15 cellular contexts compared by ENCODE assay signal in the genomic region with DNA sequence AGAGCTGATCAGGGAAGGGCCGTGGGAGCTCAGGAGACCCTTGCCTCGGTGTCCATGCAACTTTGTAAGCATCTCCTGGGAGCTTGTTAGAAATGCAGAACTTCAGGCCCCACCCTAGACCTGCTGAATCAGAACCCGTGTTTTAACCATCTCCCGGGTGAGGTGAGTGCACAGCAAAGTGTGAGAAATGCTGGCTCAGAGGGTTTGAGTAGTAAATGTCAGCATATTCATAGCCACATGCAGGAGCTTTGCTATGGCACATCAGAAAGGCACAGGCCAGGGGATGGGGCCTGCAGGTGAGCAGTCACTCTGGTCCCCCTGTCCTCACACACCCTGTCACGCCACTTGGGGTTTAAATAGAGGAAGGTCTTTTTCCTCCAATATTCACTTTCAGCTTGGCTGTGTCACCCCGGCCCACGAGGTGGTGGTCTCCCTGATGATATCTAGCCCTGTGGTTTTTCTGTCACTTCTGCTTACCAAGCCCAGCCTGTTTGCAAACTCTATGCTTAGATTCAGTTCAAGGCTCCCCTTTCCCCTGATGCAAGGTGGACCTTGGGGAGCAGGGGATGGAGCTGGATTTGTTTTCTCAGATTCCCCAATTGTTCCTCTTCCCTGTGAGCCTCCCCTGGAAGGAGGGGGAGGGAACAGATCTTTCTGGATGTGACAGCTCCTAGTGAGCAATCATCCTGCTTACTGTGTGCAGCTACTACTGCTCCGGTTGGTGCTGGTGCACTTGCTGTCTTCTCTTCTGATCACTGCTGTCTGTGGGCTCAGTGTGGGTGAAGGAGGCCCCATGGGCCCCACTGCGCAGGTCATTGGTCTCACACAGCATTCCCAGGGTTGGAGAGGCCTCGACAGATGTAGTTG. TPM values are rescaled to one million over a fixed set of nuclear protein-coding genes. Genes with fewer than 3 reads are reported as not detected.
DNase-seq lines count a peak whose midpoint lies in the region; ATAC-seq, FAIRE-seq and TF ChIP-seq lines count a peak whose summit lies in the region.
"Had no signal": no experiment of that assay in that cellular context is flagged by ENCODE, and none has a peak within 500 bp of the region (broad histone marks: within the 10 kb centered on the region; RNA-seq: fewer than 3 reads in every experiment).

No MANE protein-coding gene starts in this region.

- H3K27me3 Mint-ChIP-seq in activated CD4-positive, alpha-beta T cell treated with anti-CD3 and anti-CD28 coated beads for 36 hours: peaks cover 2% of the 10 kb centered on the region

- no peak for TF ChIP-seq EP300 in esophagus muscularis mucosa (IDR thresholded peaks at IDR 0.05)

- no peak overlapping the region for H3K27ac Mint-ChIP-seq in activated CD4-positive, alpha-beta T cell treated with anti-CD3 and anti-CD28 coated beads for 36 hours

- H3K4me1 ChIP-seq in esophagus muscularis mucosa: peaks cover 0 to 37% (median 23%) of the 10 kb centered on the region in 4 donors
- peaks cover 12 to 70% (median 38%) of the 10 kb centered on the region in 6 donors for H3K4me1 ChIP-seq in spleen
- H3K4me1 ChIP-seq in pancreas: peaks cover 0 to 13% (median 0%) of the 10 kb centered on the region in 3 donors

- intact Hi-C loops in activated CD4-positive, alpha-beta T cell treated with anti-CD3 and anti-CD28 coated beads for 36 hours (cut with DNase I, micrococcal nuclease): no loop called here
- intact Hi-C loops in esophagus muscularis mucosa (cut with DNase I) (no loop called here), spleen (cut with DNase I; ENCODE audit: low total_unique reads) (no loop called here), pancreas (cut with DNase I) (no loop called here)

- DNase-seq in activated CD4-positive, alpha-beta T cell treated with anti-CD3 and anti-CD28 coated beads for 36 hours: no peak
- no peak for DNase-seq in activated CD4-positive, alpha-beta T cell treated with anti-CD3 and anti-CD28 coated beads, Interleukin-2, amount 50 U/mL, for 1 hour
- DNase-seq in RPMI8226: peak; percentile 62
- no peak for DNase-seq in esophagus muscularis mucosa (ENCODE audit: extremely low spot score)
- DNase-seq in spleen: no peak
- no peak for DNase-seq in NCI-H2029 treated with DMSO at 0.1 percent for 48 hours (lab: John Stamatoyannopoulos, UW)
- no peak for DNase-seq in pancreas
- DNase-seq in globus pallidus (ENCODE audit: low spot score): no peak
- DNase-seq: amygdala; Calu3; dermis blood vessel endothelial cell; HCEC 1CT; NCI-H510A treated with DMSO at 0.1 percent for 48 hours; stimulated activated CD4-positive, alpha-beta T cell treated with anti-CD3 and anti-CD28 coated beads, Interleukin-12 subunit alpha, Interleukin-12 subunit beta, amount 100 ng/mL, for 4 hours had no signal

- H3K4me3 ChIP-seq in esophagus muscularis mucosa (no peak overlapping the region), spleen (no peak overlapping the region), pancreas (no peak overlapping the region)

- CTCF ChIA-PET in activated CD4-positive, alpha-beta T cell treated with anti-CD3 and anti-CD28 coated beads for 36 hours (lab: Charles Lee): interaction anchor here (0.6 to 1.3 kb wide), 6 partner anchors 13 to 88 kb away, joined by 3 to 4 read pairs (median 3); no protein-coding TSS in a partner anchor

- POLR2A ChIA-PET in activated CD4-positive, alpha-beta T cell treated with anti-CD3 and anti-CD28 coated beads for 36 hours (lab: Charles Lee): interaction anchor here (0.7 kb wide), 1 partner anchor 23 kb away, joined by 3 read pairs; no protein-coding TSS in a partner anchor

- H3K9me3 ChIP-seq in esophagus muscularis mucosa (no peaks in the 10 kb centered on the region), spleen (no peaks in the 10 kb centered on the region), pancreas (no peaks in the 10 kb centered on the region)

- TF ChIP-seq CTCF in esophagus muscularis mucosa (IDR thresholded peaks at IDR 0.05) (no peak), spleen (IDR thresholded peaks at IDR 0.05 in 8 of 11, conservative IDR thresholded peaks at IDR 0.05 in 3 of 11) (no peak), pancreas (IDR thresholded peaks at IDR 0.05) (no peak)

- peaks cover 32 to 100% (median 64%) of the 10 kb centered on the region in 4 donors for H3K36me3 ChIP-seq in esophagus muscularis mucosa
- H3K36me3 ChIP-seq in spleen: no peaks in the 10 kb centered on the region
- H3K36me3 ChIP-seq in pancreas: no peaks in the 10 kb centered on the region

- H3K4me3 Mint-ChIP-seq in activated CD4-positive, alpha-beta T cell treated with anti-CD3 and anti-CD28 coated beads for 36 hours: no peak overlapping the region

- TF ChIP-seq POLR2A in esophagus muscularis mucosa (IDR thresholded peaks at IDR 0.05; ENCODE audit: low read depth) (no peak), spleen (IDR thresholded peaks at IDR 0.05) (no peak)

- no peaks in the 10 kb centered on the region for H3K9me3 Mint-ChIP-seq in activated CD4-positive, alpha-beta T cell treated with anti-CD3 and anti-CD28 coated beads for 36 hours (ENCODE audit: low read depth)

- peak; percentile 20 for ATAC-seq in activated CD4-positive, alpha-beta T cell treated with anti-CD3 and anti-CD28 coated beads for 36 hours
- no peak for ATAC-seq in pancreas

- H3K27ac ChIP-seq in esophagus muscularis mucosa (replicated peaks in 1 of 4) (peak overlapping the region in 3 of 4 donors; percentile 54 to 71 (median 68)), spleen (peak overlapping the region in 5 of 8 donors; percentile 3 to 67 (median 17)), pancreas (no peak overlapping the region)

- no peaks in the 10 kb centered on the region for H3K27me3 ChIP-seq in esophagus muscularis mucosa
- H3K27me3 ChIP-seq in spleen (replicated peaks in 1 of 7): no peaks in the 10 kb centered on the region
- H3K27me3 ChIP-seq in pancreas: no peaks in the 10 kb centered on the region

- H3K4me1 Mint-ChIP-seq in activated CD4-positive, alpha-beta T cell treated with anti-CD3 and anti-CD28 coated beads for 36 hours: peaks cover 49% of the 10 kb centered on the region

- no peaks in the 10 kb centered on the region for H3K36me3 Mint-ChIP-seq in activated CD4-positive, alpha-beta T cell treated with anti-CD3 and anti-CD28 coated beads for 36 hours (ENCODE audit: low read depth)

- no peak for FAIRE-seq in pancreas (lab: Jason Lieb, UNC)
- FAIRE-seq: TTC549 had no signal

- 59% methylated on average over 10 of the region's 10 CpGs for WGBS in esophagus muscularis mucosa
- WGBS in spleen, 5 donors: 58 to 76% (median 67%) methylated on average over 9 to 10 of the region's 10 CpGs
- 91 to 93% methylated on average over 10 of the region's 10 CpGs for WGBS in pancreas, 2 donors

RNA-seq across cellular contexts. Expression of a gene that starts 51.8 kb away (rescaled TPM):
- total RNA-seq in activated CD4-positive, alpha-beta T cell treated with anti-CD3 and anti-CD28 coated beads for 36 hours: 10 to 100 TPM; 18.6 to 19.3 TPM
- total RNA-seq in esophagus muscularis mucosa (10 to 100 TPM; 33.7 to 63.1 (median 48.1) TPM), spleen (10 to 100 TPM; 33.5 to 60.8 (median 55.8) TPM), pancreas (10 to 100 TPM in 5 of 6 donors, 1 to 10 TPM in 1; 10.0 to 43.6 (median 15.3) TPM)
- polyA plus RNA-seq in spleen (10 to 100 TPM in 2 of 3 donors, 1 to 10 TPM in 1; 8.9 to 12.8 (median 10.1) TPM), pancreas (1 to 10 TPM; 3.5 to 5.5 TPM)

Comparison
In these comparisons a context has a peak if more than half of its experiments do, and no peak if none do; other contexts are left out.
1. H3K27ac ChIP-seq: peak in esophagus muscularis mucosa (3 of 4) and spleen (5 of 8); none in pancreas (0 of 4).